Comparison of ENCODE assay signal across 10 cellular contexts in genomic region chr19:33175156-33175782, GRCh38. TPM values are rescaled to one million over a fixed set of nuclear protein-coding genes. Genes with fewer than 3 reads are reported as not detected.
DNase-seq lines count a peak whose midpoint lies in the region; ATAC-seq, FAIRE-seq and TF ChIP-seq lines count a peak whose summit lies in the region.
"Had no signal": no experiment of that assay in that cellular context is flagged by ENCODE, and none has a peak within 500 bp of the region (broad histone marks: within the 10 kb centered on the region; RNA-seq: fewer than 3 reads in every experiment).

No MANE protein-coding gene starts in this region.

- H3K4me1 ChIP-seq in right atrium auricular region = peaks cover 0 to 22% of the 10 kb centered on the region in 2 donors
- peaks cover 14 to 17% of the 10 kb centered on the region in 2 donors for H3K4me1 ChIP-seq in mucosa of rectum (ENCODE audit: control insufficient read depth in 2 of 2, insufficient read depth in 2 of 2, low read length in 2 of 2)
- no peaks in the 10 kb centered on the region for H3K4me1 ChIP-seq in aorta (ENCODE audit: control insufficient read depth in 1 of 2, insufficient read depth in 2 of 2, low read length in 2 of 2)

- H3K36me3 ChIP-seq in right atrium auricular region (no peaks in the 10 kb centered on the region), mucosa of rectum (ENCODE audit: control insufficient read depth in 2 of 2, insufficient read depth in 2 of 2, low read length in 2 of 2) (no peaks in the 10 kb centered on the region), aorta (ENCODE audit: control insufficient read depth in 1 of 2, insufficient read depth in 2 of 2, low read length in 1 of 2) (no peaks in the 10 kb centered on the region)
- H3K36me3 ChIP-seq: ascending aorta had no signal

- TF ChIP-seq CTCF in right atrium auricular region (IDR thresholded peaks at IDR 0.05) (no peak), VCaP (conservative IDR thresholded peaks at IDR 0.05) (no peak)

- H3K9ac ChIP-seq in mucosa of rectum (ENCODE audit: low read depth in 1 of 2, low read length in 2 of 2) = no peak overlapping the region

- H3K4me3 ChIP-seq in right atrium auricular region = no peak overlapping the region
- peak overlapping the region; percentile 85 to 96 for H3K4me3 ChIP-seq in mucosa of rectum (ENCODE audit: low read length in 2 of 2)
- no peak overlapping the region for H3K4me3 ChIP-seq in aorta (ENCODE audit: low read length in 2 of 2)

- H3K27ac ChIP-seq in right atrium auricular region = peak overlapping the region in 1 of 2 donors; percentile 94
- H3K27ac ChIP-seq in VCaP = peak overlapping the region; percentile 97
- H3K27ac ChIP-seq in mucosa of rectum (ENCODE audit: low read depth in 2 of 2, low read length in 2 of 2) = no peak overlapping the region
- no peak overlapping the region for H3K27ac ChIP-seq in aorta (ENCODE audit: low read depth in 1 of 2, low read length in 2 of 2)

- intact Hi-C loops in cardiac septum (cut with DNase I) (loop anchor here (5.0 to 10.0 kb wide), 2 partner anchors 93 to 200 kb away; partner anchors contain the start of genes CEP89, FAAP24 and GPATCH1), aorta (cut with DNase I) (loop anchor here in 1 of 2 donors (5.0 to 10.0 kb wide), 2 partner anchors 197 to 200 kb away; partner anchors contain the start of genes CEBPG, CEP89 and FAAP24)

- DNase-seq in cardiac septum (ENCODE audit: low spot score) (peak; percentile 62), right atrium auricular region (ENCODE audit: low spot score) (no peak), aorta (peak; percentile 27 to 35), NCI-H524 treated with DMSO at 0.1 percent for 48 hours (lab: John Stamatoyannopoulos, UW) (no peak), COLO668 (lab: John Stamatoyannopoulos, UW; ENCODE audit: unreplicated experiment) (no peak), GM12891 (ENCODE audit: insufficient read length, low spot score) (no peak)

- H3K9me3 ChIP-seq in right atrium auricular region (no peaks in the 10 kb centered on the region), mucosa of rectum (ENCODE audit: control insufficient read depth in 2 of 2, low read length in 2 of 2) (no peaks in the 10 kb centered on the region), aorta (ENCODE audit: control insufficient read depth, low read length) (no peaks in the 10 kb centered on the region)
- H3K9me3 ChIP-seq: ascending aorta had no signal

- ATAC-seq in aorta (ENCODE audit: low FRiP score) = no peak

- 85 to 88% methylated on average over 10 of the region's 10 CpGs for WGBS in aorta, 2 donors

- H3K27me3 ChIP-seq in right atrium auricular region = no peaks in the 10 kb centered on the region
- H3K27me3 ChIP-seq in mucosa of rectum (ENCODE audit: control insufficient read depth in 2 of 2, insufficient read depth in 2 of 2, low read length in 2 of 2) = no peaks in the 10 kb centered on the region
- H3K27me3 ChIP-seq in aorta (ENCODE audit: control insufficient read depth in 1 of 2, insufficient read depth in 2 of 2, low read length in 1 of 2) = no peaks in the 10 kb centered on the region
- H3K27me3 ChIP-seq: ascending aorta had no signal

- FAIRE-seq in GM12891 (lab: Jason Lieb, UNC) = no peak
- FAIRE-seq: D721Med had no signal

- TF ChIP-seq POLR2A in GM12891 (IDR thresholded peaks at IDR 0.05; ENCODE audit: low read depth, low read length) = no peak

TF ChIP-seq in GM12891, 5 proteins besides CTCF, POLR2A, EP300 and RAD21:
- TF ChIP-seq PAX5 (IDR thresholded peaks at IDR 0.05; ENCODE audit: insufficient read depth, low read length, severe bottlenecking) = no peak
- TF ChIP-seq TAF1 (IDR thresholded peaks at IDR 0.05; ENCODE audit: low read depth, low read length) = no peak

RNA-seq across cellular contexts. Expression of gene LRP3, which starts 18.9 kb away (rescaled TPM):
- total RNA-seq in cardiac septum = 22.4 TPM
- total RNA-seq in right atrium auricular region = 10 to 100 TPM; 16.3 to 22.2 TPM
- 10 to 100 TPM; 21.6 to 27.2 TPM for total RNA-seq in aorta
- polyA plus RNA-seq in aorta = 10 to 100 TPM in 1 of 2 donors, 1 to 10 TPM in 1; 3.9 to 20.9 TPM
- 0.06 TPM for polyA plus RNA-seq in GM12891 (2012; ENCODE audit: low read depth, missing spikeins)

RNA-seq across cellular contexts. Expression of gene WDR88, which starts 43.4 kb away (rescaled TPM):
- total RNA-seq in cardiac septum (not detected), right atrium auricular region (not detected), aorta (not detected)
- not detected for polyA plus RNA-seq in aorta
- 0.21 TPM for polyA plus RNA-seq in GM12891 (2012; ENCODE audit: low read depth, missing spikeins)
- total RNA-seq: ascending aorta had no signal

RNA-seq across cellular contexts. Expression of gene SLC7A10, which starts 50.4 kb away (rescaled TPM):
- total RNA-seq in cardiac septum (not detected), right atrium auricular region (under 1 TPM in 1 of 2 donors, not detected in 1; 0.79 TPM), aorta (under 1 TPM in 1 of 2 donors, not detected in 1; 0.63 TPM)
- not detected for polyA plus RNA-seq in aorta
- polyA plus RNA-seq in GM12891 (2012; ENCODE audit: low read depth, missing spikeins) = not detected
- total RNA-seq: ascending aorta had no signal

Comparison
In these comparisons a context has a peak if more than half of its experiments do, and no peak if none do; other contexts are left out.
1. DNase-seq: peak in cardiac septum (single experiment) and aorta (2 of 2); none in right atrium auricular region (single experiment), NCI-H524 treated with DMSO at 0.1 percent for 48 hours (single experiment), COLO668 (single experiment) and GM12891 (single experiment).
2. H3K4me3 ChIP-seq: peak in mucosa of rectum (2 of 2); none in right atrium auricular region (0 of 2) and aorta (0 of 2).